In genomic region chr5:135985946-135986345, GRCh38 we compare ENCODE assay signal across 16 cellular contexts. TPM values are rescaled to one million over a fixed set of nuclear protein-coding genes. Genes with fewer than 3 reads are reported as not detected.
"Had no signal": no experiment of that assay in that cellular context is flagged by ENCODE, and none has a peak within 500 bp of the region (broad histone marks: within the 10 kb centered on the region; RNA-seq: fewer than 3 reads in every experiment).

No MANE protein-coding gene starts in this region.

- H3K36me3 ChIP-seq: cardiac muscle cell, tibial nerve had no signal

- H3K4me3 ChIP-seq: cardiac muscle cell, tibial nerve had no signal

- H3K9me3 ChIP-seq: tibial nerve had no signal

- H3K27ac ChIP-seq: cardiac muscle cell had no signal

- H3K27me3 ChIP-seq: cardiac muscle cell, tibial nerve had no signal

- DNase-seq: activated CD4-positive, alpha-beta T cell treated with anti-CD3 and anti-CD28 coated beads for 48 hours; activated CD8-positive, alpha-beta memory T cell treated with anti-CD3 and anti-CD28 coated beads, Interleukin-2, amount 50 U/mL, for 48 hours; activated CD8-positive, alpha-beta T cell treated with anti-CD3 and anti-CD28 coated beads, Interleukin-2, amount 10 ng/mL, durations not matched to agents 7 days and 5 days; cortex of kidney; mammary epithelial cell; natural killer cell; nucleus accumbens; stimulated activated CD4-positive, alpha-beta T cell treated with anti-CD3 and anti-CD28 coated beads, Interleukin-4, amount 100 ng/mL, for 24 hours; T-helper 9 cell had no signal

RNA-seq across cellular contexts. Expression of gene LECT2, which starts 31.2 kb away (rescaled TPM):
- total RNA-seq: activated CD8-positive, alpha-beta T cell treated with anti-CD3 and anti-CD28 coated beads, Interleukin-2, amount 10 ng/mL, durations not matched to agents 7 days and 5 days; cardiac muscle cell; glomerular endothelial cell; mammary epithelial cell; mucosa of gallbladder; natural killer cell; progenitor cell of endocrine pancreas; sciatic nerve; tibial nerve had no signal
- polyA plus RNA-seq: cardiac muscle cell, esophagus, mammary epithelial cell had no signal

RNA-seq across cellular contexts. Expression of gene TGFBI, which starts 42.8 kb away (rescaled TPM):
- total RNA-seq: activated CD8-positive, alpha-beta T cell treated with anti-CD3 and anti-CD28 coated beads, Interleukin-2, amount 10 ng/mL, durations not matched to agents 7 days and 5 days had no signal
